In genomic region chr6:27494987-27495385, GRCh38 we compare ENCODE assay signal across 8 cellular contexts. TPM values are rescaled to one million over a fixed set of nuclear protein-coding genes. Genes with fewer than 3 reads are reported as not detected.
DNase-seq lines count a peak whose midpoint lies in the region; ATAC-seq, FAIRE-seq and TF ChIP-seq lines count a peak whose summit lies in the region.
"Had no signal": no experiment of that assay in that cellular context is flagged by ENCODE, and none has a peak within 500 bp of the region (broad histone marks: within the 10 kb centered on the region; RNA-seq: fewer than 3 reads in every experiment).

No MANE protein-coding gene starts in this region.

- H3K27ac ChIP-seq in right atrium auricular region (peak overlapping the region; percentile 8 to 43), smooth muscle cell (ENCODE audit: low read depth) (peak overlapping the region; percentile 69)

- 2% methylated on average over 7 of the region's 7 CpGs for WGBS in smooth muscle cell (ENCODE audit: low lambda C conversion rate)

- H3K4me3 ChIP-seq in right atrium auricular region (peak overlapping the region; percentile 51 to 57), smooth muscle cell (peak overlapping the region; percentile 70)

- peak overlapping the region; percentile 88 for H3K4me2 ChIP-seq in smooth muscle cell

- TF ChIP-seq POLR2A in H54 (IDR thresholded peaks at IDR 0.05; ENCODE audit: low read depth, low read length), result no peak

- CTCF ChIA-PET in activated CD4-positive, alpha-beta memory T cell treated with anti-CD3 and anti-CD28 coated beads, Interleukin-2, amount 10 ng/mL, durations not matched to agents 7 days and 5 days (lab: Charles Lee), result interaction anchor here (1.4 to 1.9 kb wide), 2 partner anchors 22 to 24 kb away, joined by 5 to 7 read pairs; partner anchors contain the start of gene ZNF184

- peaks cover 3% of the 10 kb centered on the region for H3K36me3 Mint-ChIP-seq in activated CD4-positive, alpha-beta memory T cell treated with anti-CD3 and anti-CD28 coated beads, Interleukin-2, amount 10 ng/mL, durations not matched to agents 7 days and 5 days (ENCODE audit: low read depth)

- in situ Hi-C loops in ACHN (cut with HindIII; ENCODE audit: low pct_ligation_motif_present, low pct_unique_long_range_greater_than_20kb, low sequenced_read_pairs), result no loop called here

- H3K27ac Mint-ChIP-seq in activated CD4-positive, alpha-beta memory T cell treated with anti-CD3 and anti-CD28 coated beads, Interleukin-2, amount 10 ng/mL, durations not matched to agents 7 days and 5 days, result no peak overlapping the region

- H2AFZ ChIP-seq in smooth muscle cell (ENCODE audit: low read depth), result peak overlapping the region; percentile 98

- FAIRE-seq in H54 (lab: Jason Lieb, UNC), result peak; percentile 30

- H3K27me3 ChIP-seq in right atrium auricular region (no peaks in the 10 kb centered on the region), smooth muscle cell (ENCODE audit: low read depth) (peaks cover 6% of the 10 kb centered on the region)

- H3K4me1 Mint-ChIP-seq in activated CD4-positive, alpha-beta memory T cell treated with anti-CD3 and anti-CD28 coated beads, Interleukin-2, amount 10 ng/mL, durations not matched to agents 7 days and 5 days, result peaks cover 17% of the 10 kb centered on the region

- H3K4me1 ChIP-seq in right atrium auricular region (peaks cover 0 to 13% of the 10 kb centered on the region in 2 donors), smooth muscle cell (ENCODE audit: low read depth) (peaks cover 5% of the 10 kb centered on the region)

- no peaks in the 10 kb centered on the region for H3K36me3 ChIP-seq in right atrium auricular region
- H3K36me3 ChIP-seq in smooth muscle cell (ENCODE audit: low read depth), result no peaks in the 10 kb centered on the region

- no peaks in the 10 kb centered on the region for H3K9me3 Mint-ChIP-seq in activated CD4-positive, alpha-beta memory T cell treated with anti-CD3 and anti-CD28 coated beads, Interleukin-2, amount 10 ng/mL, durations not matched to agents 7 days and 5 days

- H3K4me3 Mint-ChIP-seq in activated CD4-positive, alpha-beta memory T cell treated with anti-CD3 and anti-CD28 coated beads, Interleukin-2, amount 10 ng/mL, durations not matched to agents 7 days and 5 days, result peak overlapping the region; percentile 64

- peaks cover 50% of the 10 kb centered on the region for H3K27me3 Mint-ChIP-seq in activated CD4-positive, alpha-beta memory T cell treated with anti-CD3 and anti-CD28 coated beads, Interleukin-2, amount 10 ng/mL, durations not matched to agents 7 days and 5 days

- H4K20me1 ChIP-seq in smooth muscle cell (ENCODE audit: low read depth), result no peaks in the 10 kb centered on the region

- H3K79me2 ChIP-seq in smooth muscle cell (ENCODE audit: low read depth), result no peaks in the 10 kb centered on the region

- POLR2A ChIA-PET in activated CD4-positive, alpha-beta memory T cell treated with anti-CD3 and anti-CD28 coated beads, Interleukin-2, amount 10 ng/mL, durations not matched to agents 7 days and 5 days (lab: Charles Lee), result interaction anchor here (1.9 kb wide), 1 partner anchor 16 kb away, joined by 10 read pairs; no protein-coding TSS in a partner anchor

- ATAC-seq in HG03432 (IDR thresholded peaks at IDR 0.05; ENCODE audit: unreplicated experiment) (no peak), HG03196 (IDR thresholded peaks at IDR 0.05; ENCODE audit: unreplicated experiment) (no peak)

- H3K9me3 ChIP-seq in right atrium auricular region (no peaks in the 10 kb centered on the region), smooth muscle cell (replicated peaks; ENCODE audit: low read depth) (no peaks in the 10 kb centered on the region)

- TF ChIP-seq CTCF in right atrium auricular region (IDR thresholded peaks at IDR 0.05) (no peak), smooth muscle cell (IDR thresholded peaks at IDR 0.05; ENCODE audit: borderline replicate concordance, insufficient read depth, poor library complexity, severe bottlenecking) (no peak)

- H3K9ac ChIP-seq in smooth muscle cell (ENCODE audit: low read depth), result peak overlapping the region; percentile 70

- H3F3A ChIP-seq in smooth muscle cell (ENCODE audit: low read depth), result peaks cover 5% of the 10 kb centered on the region

- DNase-seq in H54 (ENCODE audit: insufficient read length, low spot score), result no peak
- no peak for DNase-seq in activated CD4-positive, alpha-beta memory T cell treated with anti-CD3 and anti-CD28 coated beads, Interleukin-2, amount 10 ng/mL, durations not matched to agents 7 days and 5 days
- DNase-seq in right atrium auricular region (ENCODE audit: low spot score), result no peak
- no peak for DNase-seq in smooth muscle cell (lab: John Stamatoyannopoulos, UW; ENCODE audit: unreplicated experiment)
- no peak for DNase-seq in ACHN
- DNase-seq: effector CD4-positive, alpha-beta T cell had no signal

RNA-seq across cellular contexts. Expression of gene ZNF184, which starts 22.1 kb away (rescaled TPM):
- 10 to 100 TPM; 16.2 to 16.3 TPM for total RNA-seq in activated CD4-positive, alpha-beta memory T cell treated with anti-CD3 and anti-CD28 coated beads, Interleukin-2, amount 10 ng/mL, durations not matched to agents 7 days and 5 days
- 1 to 10 TPM; 3.3 to 3.9 TPM for total RNA-seq in right atrium auricular region
- 9.9 and 19.5 TPM in 2 replicates for total RNA-seq in smooth muscle cell
- 6.6 and 7.8 TPM in 2 replicates for polyA plus RNA-seq in smooth muscle cell
